In the genomic region with DNA sequence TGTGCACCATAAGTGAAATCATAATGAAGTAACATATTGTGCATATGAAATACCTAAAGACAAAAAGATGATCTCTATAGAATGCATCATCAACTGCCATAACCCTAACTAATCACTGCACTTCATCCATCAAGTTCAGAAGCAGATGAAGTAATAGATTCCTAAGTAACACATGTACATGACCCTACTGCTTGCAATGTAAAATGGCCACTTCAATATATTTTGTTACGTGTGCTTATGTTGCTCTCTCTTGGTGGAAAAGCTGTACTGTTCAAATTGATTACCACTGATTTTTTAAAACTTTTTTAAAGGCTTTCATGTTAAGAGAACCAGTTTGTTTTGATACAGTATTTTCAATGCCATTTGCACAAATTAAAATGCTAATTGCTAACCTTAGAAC, we compare ENCODE assay signal across 9 cellular contexts.
A peak's percentile ranks its signal among the peaks of the same experiment; 100 is the strongest.
DNase-seq lines count a peak whose midpoint lies in the region; ATAC-seq and TF ChIP-seq lines count a peak whose summit lies in the region.
"Had no signal": no experiment of that assay in that cellular context is flagged by ENCODE, and none has a peak within 500 bp of the region (broad histone marks: within the 10 kb centered on the region; RNA-seq: fewer than 3 reads in every experiment).

No MANE protein-coding gene starts in this region.

- H3K27me3 ChIP-seq in right atrium auricular region (no peaks in the 10 kb centered on the region), transverse colon (peaks cover 10% of the 10 kb centered on the region)

- TF ChIP-seq CTCF in GM10248 (IDR thresholded peaks at IDR 0.05; ENCODE audit: control extremely low read depth, extremely low read depth, low read depth, missing control alignments) (peak; percentile 49), chondrocyte (IDR thresholded peaks at IDR 0.05) (peak; percentile 84), osteocyte (IDR thresholded peaks at IDR 0.05) (peak; percentile 59), right atrium auricular region (IDR thresholded peaks at IDR 0.05) (peak in 1 of 2 donors; percentile 47), transverse colon (IDR thresholded peaks at IDR 0.05) (peak in 1 of 5 experiments; percentile 6)

- H3K27ac Mint-ChIP-seq in chondrocyte (ENCODE audit: unreplicated experiment) (no peak overlapping the region), osteocyte (ENCODE audit: unreplicated experiment) (no peak overlapping the region)
- H3K27ac Mint-ChIP-seq: memory B cell had no signal

- H3K9me3 Mint-ChIP-seq in chondrocyte (ENCODE audit: low read depth) (no peaks in the 10 kb centered on the region), osteocyte (ENCODE audit: unreplicated experiment) (no peaks in the 10 kb centered on the region)
- H3K9me3 Mint-ChIP-seq: memory B cell had no signal

- POLR2A ChIA-PET in GM10248 (lab: Yijun Ruan, JAX), result no interaction called here

- no peak for ATAC-seq in GM21381 (IDR thresholded peaks at IDR 0.05; ENCODE audit: unreplicated experiment)

- H3K36me3 ChIP-seq in right atrium auricular region (no peaks in the 10 kb centered on the region), transverse colon (no peaks in the 10 kb centered on the region)

- CTCF ChIA-PET in GM10248 (lab: Yijun Ruan, JAX), result interaction anchor here (1.0 kb wide), 1 partner anchor 9 kb away, joined by 3 read pairs; no protein-coding TSS in a partner anchor

- H3K4me3 Mint-ChIP-seq in chondrocyte (ENCODE audit: unreplicated experiment) (no peak overlapping the region), osteocyte (ENCODE audit: unreplicated experiment) (no peak overlapping the region)
- H3K4me3 Mint-ChIP-seq: memory B cell had no signal

- DNase-seq in GM10248 (ENCODE audit: extremely low spot score), result no peak
- peak; percentile 51 for DNase-seq in NCI-H2107 treated with DMSO at 0.1 percent for 48 hours (lab: John Stamatoyannopoulos, UW; ENCODE audit: unreplicated experiment)
- no peak for DNase-seq in chondrocyte (ENCODE audit: low spot score)
- DNase-seq in osteocyte (ENCODE audit: extremely low spot score, unreplicated experiment), result no peak
- DNase-seq in KG1 (lab: John Stamatoyannopoulos, UW), result no peak
- DNase-seq in right atrium auricular region (ENCODE audit: low spot score), result no peak
- no peak for DNase-seq in transverse colon

- in situ Hi-C loops in transverse colon (cut with MboI; ENCODE audit: low pct_ligation_motif_present in 1 of 4, low pct_unique_long_range_greater_than_20kb in 1 of 4, low sequenced_read_pairs in 3 of 4), result no loop called here

- H3K36me3 Mint-ChIP-seq in chondrocyte (ENCODE audit: low read depth), result no peaks in the 10 kb centered on the region
- H3K36me3 Mint-ChIP-seq in osteocyte (ENCODE audit: unreplicated experiment), result no peaks in the 10 kb centered on the region
- H3K36me3 Mint-ChIP-seq: memory B cell had no signal

- 56 to 78% methylated on average over 1 of the region's 1 CpG for WGBS in transverse colon (ENCODE audit: low coverage in 1 of 2), 2 donors

- no peak for TF ChIP-seq POLR2A in transverse colon (IDR thresholded peaks at IDR 0.05)

- H3K4me1 ChIP-seq in right atrium auricular region, result peaks cover 0 to 9% of the 10 kb centered on the region in 2 donors
- peaks cover 0 to 6% (median 0%) of the 10 kb centered on the region in 4 donors for H3K4me1 ChIP-seq in transverse colon

- intact Hi-C loops in transverse colon (cut with DNase I; ENCODE audit: low total_unique reads), result no loop called here

- H3K4me1 Mint-ChIP-seq in chondrocyte (ENCODE audit: low read depth), result no peaks in the 10 kb centered on the region
- H3K4me1 Mint-ChIP-seq in osteocyte (ENCODE audit: unreplicated experiment), result no peaks in the 10 kb centered on the region

- no peaks in the 10 kb centered on the region for H3K27me3 Mint-ChIP-seq in chondrocyte (ENCODE audit: low read depth)
- peaks cover 5% of the 10 kb centered on the region for H3K27me3 Mint-ChIP-seq in osteocyte (ENCODE audit: unreplicated experiment)

- no peak overlapping the region for H3K4me3 ChIP-seq in right atrium auricular region
- H3K4me3 ChIP-seq in transverse colon, result no peak overlapping the region

- H3K27ac ChIP-seq in right atrium auricular region (no peak overlapping the region), transverse colon (no peak overlapping the region)

- no peak for TF ChIP-seq EP300 in transverse colon (IDR thresholded peaks at IDR 0.05; ENCODE audit: low read depth)

- H3K9me3 ChIP-seq in right atrium auricular region (no peaks in the 10 kb centered on the region), transverse colon (no peaks in the 10 kb centered on the region)
